15 cellular contexts compared by ENCODE assay signal in genomic region chr6:162294030-162294429, GRCh38.
DNase-seq lines count a peak whose midpoint lies in the region; ATAC-seq and TF ChIP-seq lines count a peak whose summit lies in the region.
"Had no signal": no experiment of that assay in that cellular context is flagged by ENCODE, and none has a peak within 500 bp of the region (broad histone marks: within the 10 kb centered on the region; RNA-seq: fewer than 3 reads in every experiment).

No MANE protein-coding gene starts in this region.

- no peaks in the 10 kb centered on the region for H3K36me3 Mint-ChIP-seq in activated CD8-positive, alpha-beta T cell treated with anti-CD3 and anti-CD28 coated beads, Interleukin-2, amount 10 ng/mL, durations not matched to agents 7 days and 5 days (ENCODE audit: low read depth)
- H3K36me3 Mint-ChIP-seq: CD4-positive, alpha-beta memory T cell had no signal

- peak in 1 of 8 donors; percentile 58 for ATAC-seq in heart right ventricle
- no peak for ATAC-seq in left cardiac atrium
- ATAC-seq in activated CD8-positive, alpha-beta T cell treated with anti-CD3 and anti-CD28 coated beads, Interleukin-2, amount 10 ng/mL, durations not matched to agents 7 days and 5 days, result no peak

- H3K4me1 ChIP-seq in heart right ventricle, result peaks cover 0 to 29% (median 6%) of the 10 kb centered on the region in 9 donors
- peaks cover 0 to 14% (median 11%) of the 10 kb centered on the region in 4 donors for H3K4me1 ChIP-seq in sigmoid colon
- H3K4me1 ChIP-seq: HAP-1 had no signal

- H3K27me3 ChIP-seq in heart right ventricle (no peaks in the 10 kb centered on the region), sigmoid colon (no peaks in the 10 kb centered on the region)

- no peak overlapping the region for H3K27ac Mint-ChIP-seq in activated CD8-positive, alpha-beta T cell treated with anti-CD3 and anti-CD28 coated beads, Interleukin-2, amount 10 ng/mL, durations not matched to agents 7 days and 5 days
- H3K27ac Mint-ChIP-seq: CD4-positive, alpha-beta memory T cell; HFFc6 had no signal

- H3K27ac ChIP-seq in heart right ventricle (no peak overlapping the region), sigmoid colon (no peak overlapping the region)

- H3K9me3 ChIP-seq in heart right ventricle, result no peaks in the 10 kb centered on the region
- H3K9me3 ChIP-seq in sigmoid colon, result no peaks in the 10 kb centered on the region
- H3K9me3 ChIP-seq: HAP-1 had no signal

- no peak overlapping the region for H3K4me3 ChIP-seq in heart right ventricle
- no peak overlapping the region for H3K4me3 ChIP-seq in sigmoid colon
- H3K4me3 ChIP-seq: HAP-1 had no signal

- TF ChIP-seq CTCF in heart right ventricle (IDR thresholded peaks at IDR 0.05) (no peak), sigmoid colon (IDR thresholded peaks at IDR 0.05) (no peak)

- no peak for TF ChIP-seq POLR2A in sigmoid colon (IDR thresholded peaks at IDR 0.05)

- no peaks in the 10 kb centered on the region for H3K4me1 Mint-ChIP-seq in activated CD8-positive, alpha-beta T cell treated with anti-CD3 and anti-CD28 coated beads, Interleukin-2, amount 10 ng/mL, durations not matched to agents 7 days and 5 days (ENCODE audit: low read depth)
- H3K4me1 Mint-ChIP-seq: CD4-positive, alpha-beta memory T cell had no signal

- H3K36me3 ChIP-seq in heart right ventricle (no peaks in the 10 kb centered on the region), sigmoid colon (no peaks in the 10 kb centered on the region)
- H3K36me3 ChIP-seq: HAP-1 had no signal

- TF ChIP-seq EP300 in sigmoid colon (IDR thresholded peaks at IDR 0.05), result no peak

- intact Hi-C loops in heart right ventricle (cut with DNase I) (no loop called here), left cardiac atrium (cut with DNase I) (no loop called here), sigmoid colon (cut with DNase I) (no loop called here)

- POLR2A ChIA-PET in activated CD8-positive, alpha-beta T cell treated with anti-CD3 and anti-CD28 coated beads, Interleukin-2, amount 10 ng/mL, durations not matched to agents 7 days and 5 days (lab: Charles Lee), result no interaction called here

- no peaks in the 10 kb centered on the region for H3K27me3 Mint-ChIP-seq in activated CD8-positive, alpha-beta T cell treated with anti-CD3 and anti-CD28 coated beads, Interleukin-2, amount 10 ng/mL, durations not matched to agents 7 days and 5 days (ENCODE audit: low read depth)
- H3K27me3 Mint-ChIP-seq: CD4-positive, alpha-beta memory T cell had no signal

- CTCF ChIA-PET in activated CD8-positive, alpha-beta T cell treated with anti-CD3 and anti-CD28 coated beads, Interleukin-2, amount 10 ng/mL, durations not matched to agents 7 days and 5 days (lab: Charles Lee), result no interaction called here

- H3K4me3 Mint-ChIP-seq in activated CD8-positive, alpha-beta T cell treated with anti-CD3 and anti-CD28 coated beads, Interleukin-2, amount 10 ng/mL, durations not matched to agents 7 days and 5 days, result no peak overlapping the region
- H3K4me3 Mint-ChIP-seq: CD4-positive, alpha-beta memory T cell; HFFc6 had no signal

- 31 to 32% methylated on average over 4 of the region's 4 CpGs for WGBS in heart right ventricle, 2 donors
- WGBS in sigmoid colon, 2 donors, result 33 to 50% methylated on average over 4 of the region's 4 CpGs

- H3K9me3 Mint-ChIP-seq in activated CD8-positive, alpha-beta T cell treated with anti-CD3 and anti-CD28 coated beads, Interleukin-2, amount 10 ng/mL, durations not matched to agents 7 days and 5 days (ENCODE audit: insufficient read depth), result peaks cover 5% of the 10 kb centered on the region

- DNase-seq in heart right ventricle, result peak; percentile 11 to 23
- no peak for DNase-seq in left cardiac atrium
- peak; percentile 50 for DNase-seq in NCI-H69 (lab: John Stamatoyannopoulos, UW)
- peak; percentile 9 for DNase-seq in globus pallidus (ENCODE audit: low spot score)
- DNase-seq in activated CD8-positive, alpha-beta T cell treated with anti-CD3 and anti-CD28 coated beads, Interleukin-2, amount 10 ng/mL, durations not matched to agents 7 days and 5 days, result no peak
- no peak for DNase-seq in sigmoid colon
- DNase-seq: Calu3; CD4-positive, alpha-beta memory T cell; COR-L47; DMS53; DMS79 treated with DMSO at 0.1 percent for 48 hours; GF-D8; GOT3; HFFc6 had no signal

Comparison
In these comparisons a context has a peak if more than half of its experiments do, and no peak if none do; other contexts are left out.
1. DNase-seq: peak in heart right ventricle (2 of 2), NCI-H69 (single experiment) and globus pallidus (single experiment); none in left cardiac atrium (single experiment), activated CD8-positive, alpha-beta T cell treated with anti-CD3 and anti-CD28 coated beads, Interleukin-2, amount 10 ng/mL, durations not matched to agents 7 days and 5 days (single experiment) and sigmoid colon (single experiment).